In the genomic region with DNA sequence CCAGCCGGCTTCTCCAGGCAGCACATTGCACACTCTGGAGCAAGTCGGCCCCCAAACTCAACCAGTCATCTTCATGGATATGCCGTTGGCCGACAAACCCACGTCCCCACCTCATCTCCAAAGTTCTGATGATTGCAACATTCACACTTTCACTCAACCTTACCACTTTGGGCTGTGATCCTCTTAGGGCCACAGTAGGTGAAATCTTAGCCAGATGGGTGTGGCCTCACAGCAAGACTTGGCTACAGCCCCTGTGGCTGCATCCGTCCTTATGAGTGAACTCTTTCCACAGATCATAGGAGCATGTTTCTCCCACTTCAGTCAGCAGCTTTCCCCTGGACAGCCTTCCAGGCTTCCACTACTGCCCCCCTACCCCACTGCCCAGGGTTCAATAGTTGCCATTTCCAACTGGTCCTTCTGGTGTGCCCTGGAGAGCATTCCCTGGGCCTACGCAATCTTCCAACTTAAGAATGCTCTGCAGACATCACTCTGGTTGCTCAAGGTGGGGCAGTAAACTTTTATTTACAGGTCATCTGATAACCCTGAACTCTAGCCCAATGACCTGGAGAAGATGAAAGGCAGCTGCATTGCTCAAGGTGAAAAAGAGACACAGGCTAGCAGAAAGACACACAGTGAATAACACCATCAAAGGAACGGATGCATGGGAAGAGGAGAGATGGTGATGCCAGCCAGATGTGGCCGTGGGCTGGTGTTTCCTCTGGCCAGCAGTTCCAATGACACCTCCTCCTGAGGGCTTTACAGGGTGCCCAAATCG, we compare ENCODE assay signal across 1 cellular context.
A peak's percentile ranks its signal among the peaks of the same experiment; 100 is the strongest.
TF ChIP-seq lines count a peak whose summit lies in the region.

No MANE protein-coding gene starts in this region.

TF ChIP-seq in A549, 52 proteins besides CTCF, POLR2A, EP300 and RAD21:
- peak; percentile 51; the same call in 1 of the 2 replicates for TF ChIP-seq GATA3 (IDR thresholded peaks at IDR 0.05; ENCODE audit: borderline replicate concordance)
- TF ChIP-seq, protein P1, sequence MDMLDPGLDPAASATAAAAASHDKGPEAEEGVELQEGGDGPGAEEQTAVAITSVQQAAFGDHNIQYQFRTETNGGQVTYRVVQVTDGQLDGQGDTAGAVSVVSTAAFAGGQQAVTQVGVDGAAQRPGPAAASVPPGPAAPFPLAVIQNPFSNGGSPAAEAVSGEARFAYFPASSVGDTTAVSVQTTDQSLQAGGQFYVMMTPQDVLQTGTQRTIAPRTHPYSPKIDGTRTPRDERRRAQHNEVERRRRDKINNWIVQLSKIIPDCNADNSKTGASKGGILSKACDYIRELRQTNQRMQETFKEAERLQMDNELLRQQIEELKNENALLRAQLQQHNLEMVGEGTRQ (IDR thresholded peaks at IDR 0.05), result no peak
